14 cellular contexts compared by ENCODE assay signal in the genomic region with DNA sequence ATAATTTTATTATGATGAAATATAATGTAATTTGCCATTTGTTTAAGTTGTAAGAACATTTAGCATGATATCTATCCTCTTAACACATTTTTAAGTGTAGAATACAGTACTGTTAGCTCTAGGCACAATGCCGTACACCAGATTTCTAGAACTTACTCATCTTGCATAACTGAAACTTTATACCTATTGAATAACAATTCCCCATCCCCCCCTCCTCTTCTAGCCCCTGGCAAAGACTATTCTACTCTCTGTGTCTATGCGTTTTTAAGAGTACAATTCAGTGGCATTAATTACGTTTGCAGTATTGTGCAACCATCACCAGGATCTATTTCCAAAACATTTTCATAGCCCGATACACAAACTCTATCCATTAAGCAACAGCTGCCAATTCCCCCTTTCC.
A peak's percentile ranks its signal among the peaks of the same experiment; 100 is the strongest.
DNase-seq lines count a peak whose midpoint lies in the region; ATAC-seq and TF ChIP-seq lines count a peak whose summit lies in the region.
"Had no signal": no experiment of that assay in that cellular context is flagged by ENCODE, and none has a peak within 500 bp of the region (broad histone marks: within the 10 kb centered on the region; RNA-seq: fewer than 3 reads in every experiment).

No MANE protein-coding gene starts in this region.

- H3K9ac ChIP-seq in SK-N-MC (ENCODE audit: insufficient read length) = no peak overlapping the region
- H3K9ac ChIP-seq: parathyroid adenoma had no signal

- H3K4me1 ChIP-seq in vagina = no peaks in the 10 kb centered on the region
- H3K4me1 ChIP-seq: parathyroid adenoma had no signal

- H3K27ac ChIP-seq in SK-N-MC (peak overlapping the region; percentile 28; the same call in 1 of the 2 replicates), vagina (no peak overlapping the region)
- H3K27ac ChIP-seq: parathyroid adenoma had no signal

- DNase-seq in SK-N-MC (ENCODE audit: low read depth, low spot score) (peak; percentile 67), NCI-H187 (lab: John Stamatoyannopoulos, UW) (no peak), vagina (ENCODE audit: extremely low spot score in 2 of 2) (no peak)
- no peak for DNase-seq in activated CD8-positive, alpha-beta memory T cell treated with anti-CD3 and anti-CD28 coated beads, Interleukin-2, amount 50 U/mL, for 4 hours
- DNase-seq: activated CD8-positive, alpha-beta T cell treated with anti-CD3 and anti-CD28 coated beads for 36 hours; anterior cingulate cortex; erythroblast; left cardiac atrium; NCI-H2081 had no signal

- ATAC-seq in GM18858 (IDR thresholded peaks at IDR 0.05; ENCODE audit: unreplicated experiment) (peak; percentile 39), GM21786 (IDR thresholded peaks at IDR 0.05; ENCODE audit: unreplicated experiment) (peak; percentile 40), HG03354 (IDR thresholded peaks at IDR 0.05; ENCODE audit: poor library complexity, severe bottlenecking, unreplicated experiment) (peak; percentile 48), HG02642 (IDR thresholded peaks at IDR 0.05; ENCODE audit: poor library complexity, unreplicated experiment) (no peak)
- ATAC-seq: activated CD8-positive, alpha-beta T cell treated with anti-CD3 and anti-CD28 coated beads for 36 hours had no signal

- H3K27me3 ChIP-seq in vagina = no peaks in the 10 kb centered on the region

- H3K36me3 ChIP-seq in SK-N-MC (ENCODE audit: insufficient read depth, low read length) = no peaks in the 10 kb centered on the region
- H3K36me3 ChIP-seq in vagina = no peaks in the 10 kb centered on the region

- no peak for TF ChIP-seq CTCF in vagina (IDR thresholded peaks at IDR 0.05)

- TF ChIP-seq POLR2A in vagina (IDR thresholded peaks at IDR 0.05) = no peak

- intact Hi-C loops in vagina (cut with DNase I) = no loop called here

- H3K9me3 ChIP-seq in SK-N-MC (ENCODE audit: low read depth, low read length) (no peaks in the 10 kb centered on the region), vagina (no peaks in the 10 kb centered on the region)

- H3K4me3 ChIP-seq in SK-N-MC (peak overlapping the region; percentile 53), vagina (no peak overlapping the region)
